ENCODE assay signal across 18 cellular contexts in genomic region chr13:21850013-21851006, GRCh38.
"Had no signal": no experiment of that assay in that cellular context is flagged by ENCODE, and none has a peak within 500 bp of the region (broad histone marks: within the 10 kb centered on the region; RNA-seq: fewer than 3 reads in every experiment).

No MANE protein-coding gene starts in this region.

- H3K4me3 ChIP-seq: breast epithelium, colonic mucosa, dorsolateral prefrontal cortex, esophagus muscularis mucosa, heart left ventricle, left lung, stomach, suprapubic skin, transverse colon, vagina had no signal

- H3K36me3 ChIP-seq: breast epithelium, colonic mucosa, esophagus muscularis mucosa, heart left ventricle, left lung, stomach, suprapubic skin, transverse colon, vagina had no signal

- DNase-seq: activated B cell treated with CpG ODN at 0.5 μM for 24 hours; activated CD8-positive, alpha-beta memory T cell treated with anti-CD3 and anti-CD28 coated beads for 24 hours; activated CD8-positive, alpha-beta memory T cell treated with anti-CD3 and anti-CD28 coated beads, Interleukin-2, amount 50 U/mL, for 4 hours; activated T-cell treated with anti-CD3 and anti-CD28 coated beads, Interleukin-2, amount 50 U/mL, for 24 hours; colonic mucosa; dorsolateral prefrontal cortex; heart left ventricle; kidney; left lung; natural killer cell; stimulated activated CD4-positive, alpha-beta T cell treated with anti-CD3 and anti-CD28 coated beads, Interleukin-12 subunit alpha, Interleukin-12 subunit beta, amount 100 ng/mL, for 4 hours; stomach; T-helper 17 cell; transverse colon had no signal

- H3K27me3 ChIP-seq: breast epithelium, colonic mucosa, esophagus muscularis mucosa, heart left ventricle, left lung, stomach, suprapubic skin, transverse colon, vagina had no signal

- H3K27ac ChIP-seq: breast epithelium, colonic mucosa, dorsolateral prefrontal cortex, esophagus muscularis mucosa, heart left ventricle, left lung, stomach, suprapubic skin, vagina had no signal

- H3K4me1 ChIP-seq: breast epithelium, colonic mucosa, esophagus muscularis mucosa, left lung, stomach, suprapubic skin, transverse colon, vagina had no signal

- H3K9me3 ChIP-seq: breast epithelium, colonic mucosa, esophagus muscularis mucosa, heart left ventricle, left lung, stomach, suprapubic skin, transverse colon, vagina had no signal
